25 cellular contexts compared by ENCODE assay signal in genomic region chr1:167233373-167233772, GRCh38.
"Had no signal": no experiment of that assay in that cellular context is flagged by ENCODE, and none has a peak within 500 bp of the region (broad histone marks: within the 10 kb centered on the region; RNA-seq: fewer than 3 reads in every experiment).

No MANE protein-coding gene starts in this region.

- H3K9me3 Mint-ChIP-seq: naive thymus-derived CD8-positive, alpha-beta T cell; nephron; neural crest cell; stimulated activated effector memory CD8-positive, alpha-beta T cell treated with anti-CD3 and anti-CD28 coated beads, Interleukin-12 subunit alpha, Interleukin-12 subunit beta, amount 100 ng/mL, for 72 hours; stimulated activated naive CD8-positive, alpha-beta T cell treated with anti-CD3 and anti-CD28 coated beads, Interleukin-15, Interleukin-2, amounts not matched to agents 100 ng/mL and 50 ng/mL, for 24 hours had no signal

- DNase-seq: islet precursor cell; left ventricle myocardium inferior; naive thymus-derived CD8-positive, alpha-beta T cell; nucleus accumbens; pancreas; posterior cingulate gyrus; retina; right cardiac atrium; spleen; stimulated activated CD4-positive, alpha-beta T cell treated with anti-CD3 and anti-CD28 coated beads, Interleukin-4, amount 100 ng/mL, for 24 hours; stimulated activated naive CD4-positive, alpha-beta T cell; tibial artery; upper lobe of right lung had no signal

- H3K9me3 ChIP-seq: left ventricle myocardium inferior, pancreas, prostate gland, spleen, suprapubic skin, thoracic aorta, tibial artery, upper lobe of right lung, vagina had no signal

- H3K4me3 ChIP-seq: hepatocyte, left ventricle myocardium inferior, lung, pancreas, prostate gland, skin epidermis, spleen, suprapubic skin, thoracic aorta, tibial artery, upper lobe of right lung, vagina had no signal

- H3K27me3 Mint-ChIP-seq: naive thymus-derived CD8-positive, alpha-beta T cell; stimulated activated naive CD8-positive, alpha-beta T cell treated with anti-CD3 and anti-CD28 coated beads, Interleukin-15, Interleukin-2, amounts not matched to agents 100 ng/mL and 50 ng/mL, for 24 hours had no signal

- FAIRE-seq: pancreas had no signal

- ATAC-seq: naive thymus-derived CD8-positive, alpha-beta T cell; pancreas; right cardiac atrium; sciatic nerve; stimulated activated effector memory CD8-positive, alpha-beta T cell treated with anti-CD3 and anti-CD28 coated beads, Interleukin-12 subunit alpha, Interleukin-12 subunit beta, amount 100 ng/mL, for 72 hours; upper lobe of right lung had no signal

- H3K36me3 ChIP-seq: left ventricle myocardium inferior, pancreas, prostate gland, spleen, suprapubic skin, thoracic aorta, tibial artery, upper lobe of right lung, vagina had no signal

- H3K36me3 Mint-ChIP-seq: naive thymus-derived CD8-positive, alpha-beta T cell; stimulated activated effector memory CD8-positive, alpha-beta T cell treated with anti-CD3 and anti-CD28 coated beads, Interleukin-12 subunit alpha, Interleukin-12 subunit beta, amount 100 ng/mL, for 72 hours had no signal

- H3K27me3 ChIP-seq: hepatocyte, pancreas, spleen, suprapubic skin, tibial artery, upper lobe of right lung, vagina had no signal

- H3K27ac Mint-ChIP-seq: nephron; stimulated activated effector memory CD8-positive, alpha-beta T cell treated with anti-CD3 and anti-CD28 coated beads, Interleukin-12 subunit alpha, Interleukin-12 subunit beta, amount 100 ng/mL, for 72 hours; stimulated activated naive CD8-positive, alpha-beta T cell treated with anti-CD3 and anti-CD28 coated beads, Interleukin-15, Interleukin-2, amounts not matched to agents 100 ng/mL and 50 ng/mL, for 24 hours had no signal

- H3K27ac ChIP-seq: hepatocyte, left ventricle myocardium inferior, pancreas, prostate gland, skin epidermis, spleen, suprapubic skin, thoracic aorta, tibial artery, upper lobe of right lung, vagina had no signal

- H3K4me1 ChIP-seq: prostate gland had no signal

- H3K4me2 ChIP-seq: hepatocyte had no signal

- H2AFZ ChIP-seq: hepatocyte had no signal

- H3K4me3 Mint-ChIP-seq: naive thymus-derived CD8-positive, alpha-beta T cell; nephron; neural crest cell; stimulated activated effector memory CD8-positive, alpha-beta T cell treated with anti-CD3 and anti-CD28 coated beads, Interleukin-12 subunit alpha, Interleukin-12 subunit beta, amount 100 ng/mL, for 72 hours; stimulated activated naive CD8-positive, alpha-beta T cell treated with anti-CD3 and anti-CD28 coated beads, Interleukin-15, Interleukin-2, amounts not matched to agents 100 ng/mL and 50 ng/mL, for 24 hours had no signal
